ENCODE assay signal across 9 cellular contexts in the genomic region with DNA sequence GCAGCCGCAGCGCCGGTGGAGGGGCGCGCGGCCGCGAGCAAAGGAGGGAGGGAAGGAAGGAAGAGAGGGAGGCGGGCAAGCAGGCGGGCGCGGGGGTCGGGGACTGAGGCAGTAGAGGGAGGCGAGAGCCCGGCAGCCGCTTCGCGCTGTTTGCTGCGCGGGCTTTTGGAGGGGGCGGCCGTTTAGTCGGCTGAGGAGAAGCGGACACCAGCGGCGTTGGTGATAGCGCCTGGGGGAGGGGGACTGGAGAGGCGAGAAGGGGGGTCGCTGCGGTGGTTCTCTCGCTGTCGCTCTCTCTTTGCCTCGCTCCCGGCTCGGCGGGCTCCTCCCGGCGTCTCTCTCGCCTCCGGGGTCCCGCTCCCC. TPM values are rescaled to one million over a fixed set of nuclear protein-coding genes. Genes with fewer than 3 reads are reported as not detected.
DNase-seq lines count a peak whose midpoint lies in the region; ATAC-seq, FAIRE-seq and TF ChIP-seq lines count a peak whose summit lies in the region.
"Had no signal": no experiment of that assay in that cellular context is flagged by ENCODE, and none has a peak within 500 bp of the region (broad histone marks: within the 10 kb centered on the region; RNA-seq: fewer than 3 reads in every experiment).

A gene (plus strand): TSS at position 1 of the 363 bp plus-strand sequence.

- peaks cover 15% of the 10 kb centered on the region for H3K4me1 ChIP-seq in RWPE2 (ENCODE audit: insufficient read depth, poor library complexity, severe bottlenecking)

- peak; percentile 74 for TF ChIP-seq POLR2A in GM15510 (IDR thresholded peaks at IDR 0.05; ENCODE audit: borderline replicate concordance, extremely low read depth, insufficient read length)

- H3K36me3 ChIP-seq in RWPE2 (ENCODE audit: low read depth): peaks cover 23% of the 10 kb centered on the region

- peaks cover 25% of the 10 kb centered on the region for H3K4me1 Mint-ChIP-seq in CD14-positive monocyte

- TF ChIP-seq CTCF in RWPE2 (IDR thresholded peaks at IDR 0.05; ENCODE audit: poor library complexity, severe bottlenecking) (no peak), CD14-positive monocyte (IDR thresholded peaks at IDR 0.05) (no peak)

- DNase-seq in RWPE2 (ENCODE audit: low spot score) (no peak), frontal cortex (ENCODE audit: low spot score in 2 of 2) (no peak), pulmonary artery endothelial cell (ENCODE audit: low read depth, low spot score) (no peak), CD14-positive monocyte (ENCODE audit: low spot score) (no peak), iPS-NIHi11 (ENCODE audit: low spot score) (no peak), NCI-H2107 treated with DMSO at 0.1 percent for 48 hours (lab: John Stamatoyannopoulos, UW; ENCODE audit: unreplicated experiment) (no peak), NCI-H446 treated with DMSO at 0.1 percent for 48 hours (lab: John Stamatoyannopoulos, UW) (no peak)

- H3K4me3 Mint-ChIP-seq in CD14-positive monocyte: no peak within 1 kb of the TSS
- H3K4me3 Mint-ChIP-seq: stimulated activated naive B cell treated with anti-CD40 and anti-IgM and Interleukin-4, amounts not matched to agents 10 μg/mL and 1 μg/mL and 100 μg/mL, for 72 hours had no signal

- H3K27me3 ChIP-seq in RWPE2 (ENCODE audit: insufficient read depth, poor library complexity, severe bottlenecking): no peaks in the 10 kb centered on the region

- no peaks in the 10 kb centered on the region for H3K9me3 Mint-ChIP-seq in CD14-positive monocyte
- H3K9me3 Mint-ChIP-seq: stimulated activated naive B cell treated with anti-CD40 and anti-IgM and Interleukin-4, amounts not matched to agents 10 μg/mL and 1 μg/mL and 100 μg/mL, for 72 hours had no signal

- no peak within 1 kb of the TSS for H3K27ac Mint-ChIP-seq in CD14-positive monocyte
- H3K27ac Mint-ChIP-seq: stimulated activated naive B cell treated with anti-CD40 and anti-IgM and Interleukin-4, amounts not matched to agents 10 μg/mL and 1 μg/mL and 100 μg/mL, for 72 hours had no signal

- intact Hi-C loops in CD14-positive monocyte (cut with micrococcal nuclease): loop anchor here (2.0 to 10.0 kb wide), 3 partner anchors 140 to 420 kb away; a partner anchor contains a TSS

- peak within 1 kb of the TSS; percentile 72 for H3K4me3 ChIP-seq in RWPE2 (ENCODE audit: severe bottlenecking)

- no peak for ATAC-seq in RWPE2 (ENCODE audit: low read depth)

- H3K36me3 Mint-ChIP-seq in CD14-positive monocyte: peaks cover 12 to 18% of the 10 kb centered on the region in 2 donors

- no peak for FAIRE-seq in frontal cortex (lab: Jason Lieb, UNC)

- H3K9me3 ChIP-seq in RWPE2 (ENCODE audit: severe bottlenecking): no peaks in the 10 kb centered on the region

- H3K27me3 Mint-ChIP-seq in CD14-positive monocyte (ENCODE audit: low read depth in 3 of 3): no peaks in the 10 kb centered on the region
- H3K27me3 Mint-ChIP-seq: stimulated activated naive B cell treated with anti-CD40 and anti-IgM and Interleukin-4, amounts not matched to agents 10 μg/mL and 1 μg/mL and 100 μg/mL, for 72 hours had no signal

- H3K27ac ChIP-seq in RWPE2 (ENCODE audit: poor library complexity, severe bottlenecking): peak within 1 kb of the TSS; percentile 50

RNA-seq across cellular contexts. Expression of the gene that starts here (rescaled TPM):
- total RNA-seq in frontal cortex (36.7 TPM), pulmonary artery endothelial cell (24.6 and 27.4 TPM in 2 replicates)
- polyA plus RNA-seq in CD14-positive monocyte: 1 to 10 TPM; 4.2 to 6.0 TPM
